Comparison of ENCODE assay signal across 20 cellular contexts in genomic region chr7:25947669-25948516, GRCh38.
DNase-seq lines count a peak whose midpoint lies in the region; ATAC-seq and TF ChIP-seq lines count a peak whose summit lies in the region.
"Had no signal": no experiment of that assay in that cellular context is flagged by ENCODE, and none has a peak within 500 bp of the region (broad histone marks: within the 10 kb centered on the region; RNA-seq: fewer than 3 reads in every experiment).

No MANE protein-coding gene starts in this region.

- peak overlapping the region; percentile 23; the same call in 1 of the 2 replicates for H3K4me2 ChIP-seq in BLaER1
- H3K4me2 ChIP-seq in GM23248 (ENCODE audit: unreplicated experiment), result no peak overlapping the region

- H3K4me3 ChIP-seq in BLaER1, result no peak overlapping the region
- H3K4me3 ChIP-seq in endodermal cell (ENCODE audit: low read length), result peak overlapping the region; percentile 99
- no peak overlapping the region for H3K4me3 ChIP-seq in GM23248
- H3K4me3 ChIP-seq in lower lobe of right lung, result no peak overlapping the region
- H3K4me3 ChIP-seq: transverse colon had no signal

- H3K36me3 ChIP-seq in BLaER1 (no peaks in the 10 kb centered on the region), endodermal cell (ENCODE audit: control insufficient read depth, insufficient read depth, low read length) (peaks cover 8% of the 10 kb centered on the region), GM23248 (ENCODE audit: low read depth) (no peaks in the 10 kb centered on the region), lower lobe of right lung (no peaks in the 10 kb centered on the region)
- H3K36me3 ChIP-seq: spleen, transverse colon had no signal

- H3K27ac Mint-ChIP-seq in endodermal cell, result no peak overlapping the region
- H3K27ac Mint-ChIP-seq: effector memory CD8-positive, alpha-beta T cell; T-helper 17 cell; WTC11 had no signal

- H3K27me3 ChIP-seq in BLaER1 (no peaks in the 10 kb centered on the region), endodermal cell (ENCODE audit: control insufficient read depth, insufficient read depth, low read length, poor library complexity, severe bottlenecking) (no peaks in the 10 kb centered on the region), GM23248 (replicated peaks; ENCODE audit: insufficient read depth) (no peaks in the 10 kb centered on the region), lower lobe of right lung (ENCODE audit: low read depth) (peaks cover 22% of the 10 kb centered on the region)
- H3K27me3 ChIP-seq: transverse colon had no signal

- H3K9me3 ChIP-seq in BLaER1 (no peaks in the 10 kb centered on the region), endodermal cell (ENCODE audit: control insufficient read depth, low read length) (peaks cover 11% of the 10 kb centered on the region), GM23248 (ENCODE audit: low read depth) (no peaks in the 10 kb centered on the region), lower lobe of right lung (no peaks in the 10 kb centered on the region)
- H3K9me3 ChIP-seq: spleen, transverse colon had no signal

- 85 to 87% methylated on average over 8 to 13 of the region's 13 CpGs for WGBS in endodermal cell (ENCODE audit: insufficient coverage in 1 of 2, insufficient read length in 1 of 2), 2 experiments
- 75 to 77% methylated on average over 13 of the region's 13 CpGs for WGBS in GM23248 (ENCODE audit: low coverage in 1 of 2, low lambda C conversion rate in 2 of 2, missing lambda C conversion rate in 2 of 2), 2 experiments

- H3K4me1 Mint-ChIP-seq in endodermal cell, result peaks cover 36% of the 10 kb centered on the region

- H3F3A ChIP-seq in GM23248 (ENCODE audit: insufficient read depth), result no peaks in the 10 kb centered on the region

- in situ Hi-C loops in GM23248 (cut with MboI), result no loop called here

- H3K9me3 Mint-ChIP-seq in endodermal cell, result peaks cover 5% of the 10 kb centered on the region
- H3K9me3 Mint-ChIP-seq: central memory CD8-positive, alpha-beta T cell; effector memory CD8-positive, alpha-beta T cell; WTC11 had no signal

- H3K4me3 Mint-ChIP-seq in endodermal cell, result no peak overlapping the region
- H3K4me3 Mint-ChIP-seq: central memory CD8-positive, alpha-beta T cell; effector memory CD8-positive, alpha-beta T cell; T-helper 17 cell had no signal

- peak; percentile 27 for ATAC-seq in GM18861 (IDR thresholded peaks at IDR 0.05; ENCODE audit: unreplicated experiment)
- ATAC-seq in HG03045 (IDR thresholded peaks at IDR 0.05; ENCODE audit: unreplicated experiment), result peak; percentile 31
- ATAC-seq in GM19452 (IDR thresholded peaks at IDR 0.05; ENCODE audit: unreplicated experiment), result no peak
- no peak for ATAC-seq in lower lobe of right lung
- ATAC-seq: effector memory CD8-positive, alpha-beta T cell; left ventricle myocardium superior; T-helper 17 cell; WTC11 had no signal

- peaks cover 12% of the 10 kb centered on the region for H3K36me3 Mint-ChIP-seq in endodermal cell (ENCODE audit: low read depth)
- H3K36me3 Mint-ChIP-seq: CD4-positive, CD25-positive, alpha-beta regulatory T cell had no signal

- no peak for DNase-seq in endodermal cell
- no peak for DNase-seq in GM23248
- no peak for DNase-seq in lower lobe of right lung
- DNase-seq in nucleus accumbens (lab: John Stamatoyannopoulos, UW), result no peak
- DNase-seq: CD4-positive, CD25-positive, alpha-beta regulatory T cell; DMS79; effector memory CD8-positive, alpha-beta T cell; left ventricle myocardium superior; NCI-H1694; SHP77; spleen; T-helper 17 cell; transverse colon had no signal

- no peaks in the 10 kb centered on the region for H4K20me1 ChIP-seq in BLaER1
- H4K20me1 ChIP-seq in GM23248 (ENCODE audit: insufficient read depth), result no peaks in the 10 kb centered on the region

- TF ChIP-seq CTCF in endodermal cell (conservative IDR thresholded peaks at IDR 0.05) (no peak), lower lobe of right lung (IDR thresholded peaks at IDR 0.05) (no peak)

- no peak overlapping the region for H2AFZ ChIP-seq in GM23248
- H2AFZ ChIP-seq: parathyroid adenoma had no signal

- H3K9ac ChIP-seq in BLaER1 (no peak overlapping the region), endodermal cell (ENCODE audit: extremely low read depth, low read length, poor library complexity, severe bottlenecking) (no peak overlapping the region), GM23248 (no peak overlapping the region)
- H3K9ac ChIP-seq: parathyroid adenoma had no signal

- peaks cover 39% of the 10 kb centered on the region for H3K4me1 ChIP-seq in BLaER1
- H3K4me1 ChIP-seq in endodermal cell (ENCODE audit: control insufficient read depth, insufficient read depth, low read length), result peaks cover 6% of the 10 kb centered on the region
- H3K4me1 ChIP-seq in GM23248 (ENCODE audit: insufficient read depth), result peaks cover 4% of the 10 kb centered on the region; the same call in 1 of the 2 replicates
- H3K4me1 ChIP-seq in lower lobe of right lung, result peaks cover 13% of the 10 kb centered on the region
- H3K4me1 ChIP-seq: parathyroid adenoma had no signal

- H3K79me2 ChIP-seq in GM23248 (ENCODE audit: insufficient read depth), result no peaks in the 10 kb centered on the region
- H3K79me2 ChIP-seq: parathyroid adenoma had no signal

- intact Hi-C loops in lower lobe of right lung (cut with DNase I), result no loop called here

- no peak overlapping the region for H3K27ac ChIP-seq in BLaER1
- H3K27ac ChIP-seq in endodermal cell (ENCODE audit: low read depth, low read length), result no peak overlapping the region
- H3K27ac ChIP-seq in GM23248, result no peak overlapping the region
- no peak overlapping the region for H3K27ac ChIP-seq in lower lobe of right lung
- H3K27ac ChIP-seq: parathyroid adenoma had no signal

- no peaks in the 10 kb centered on the region for H3K9me2 ChIP-seq in GM23248 (ENCODE audit: insufficient read depth)

- H3K27me3 Mint-ChIP-seq in endodermal cell (ENCODE audit: insufficient read depth), result peaks cover 2% of the 10 kb centered on the region
- H3K27me3 Mint-ChIP-seq: CD4-positive, CD25-positive, alpha-beta regulatory T cell had no signal

Comparison
In these comparisons a context has a peak if more than half of its experiments do, and no peak if none do; other contexts are left out.
1. ATAC-seq: peak in GM18861 (single experiment) and HG03045 (single experiment); none in GM19452 (single experiment) and lower lobe of right lung (0 of 2).